ENCODE assay signal across 18 cellular contexts in genomic region chr18:54205951-54206350, GRCh38. TPM values are rescaled to one million over a fixed set of nuclear protein-coding genes. Genes with fewer than 3 reads are reported as not detected.
DNase-seq lines count a peak whose midpoint lies in the region; ATAC-seq lines count a peak whose summit lies in the region.
"Had no signal": no experiment of that assay in that cellular context is flagged by ENCODE, and none has a peak within 500 bp of the region (broad histone marks: within the 10 kb centered on the region; RNA-seq: fewer than 3 reads in every experiment).

No MANE protein-coding gene starts in this region.

- H3K4me3 Mint-ChIP-seq in activated T-cell treated with anti-CD3 and anti-CD28 coated beads, Interleukin-2, amount 50 U/mL, for 24 hours = no peak overlapping the region
- no peak overlapping the region for H3K4me3 Mint-ChIP-seq in activated T-cell treated with anti-CD3 and anti-CD28 coated beads, Interleukin-2, amount 50 U/mL, for 4 hours
- H3K4me3 Mint-ChIP-seq in stimulated activated memory B cell treated with anti-CD40 and anti-IgM and Interleukin-4, amounts not matched to agents 10 μg/mL and 1 μg/mL and 100 μg/mL, for 72 hours = no peak overlapping the region
- H3K4me3 Mint-ChIP-seq: neural crest cell had no signal

- H3K9me3 Mint-ChIP-seq in activated T-cell treated with anti-CD3 and anti-CD28 coated beads, Interleukin-2, amount 50 U/mL, for 24 hours = no peaks in the 10 kb centered on the region
- no peaks in the 10 kb centered on the region for H3K9me3 Mint-ChIP-seq in activated T-cell treated with anti-CD3 and anti-CD28 coated beads, Interleukin-2, amount 50 U/mL, for 4 hours
- no peaks in the 10 kb centered on the region for H3K9me3 Mint-ChIP-seq in stimulated activated memory B cell treated with anti-CD40 and anti-IgM and Interleukin-4, amounts not matched to agents 10 μg/mL and 1 μg/mL and 100 μg/mL, for 72 hours
- H3K9me3 Mint-ChIP-seq: activated naive CD4-positive, alpha-beta T cell treated with anti-CD3 and anti-CD28 coated beads, Interleukin-2, amount 50 U/mL, for 72 hours; immature natural killer cell; neural crest cell; T-cell had no signal

- intact Hi-C loops in posterior vena cava (cut with DNase I) = no loop called here

- DNase-seq in activated T-cell treated with anti-CD3 and anti-CD28 coated beads, Interleukin-2, amount 50 U/mL, for 24 hours = no peak
- DNase-seq in activated T-cell treated with anti-CD3 and anti-CD28 coated beads, Interleukin-2, amount 50 U/mL, for 4 hours = no peak
- DNase-seq in astrocyte of the hippocampus (ENCODE audit: low read depth, low spot score) (peak; percentile 8), iris pigment epithelial cell (ENCODE audit: low read depth) (peak; percentile 18), posterior vena cava (ENCODE audit: low spot score) (no peak), kidney glomerular epithelial cell (lab: John Stamatoyannopoulos, UW) (no peak), ACHN (no peak)
- DNase-seq: activated CD4-positive, alpha-beta T cell treated with anti-CD3 and anti-CD28 coated beads, Interleukin-2, amount 50 U/mL, for 4 hours; activated T-cell treated with anti-CD3 and anti-CD28 coated beads for 4 hours; dermis blood vessel endothelial cell; heart left ventricle; immature natural killer cell; NCI-H1436 treated with DMSO at 0.1 percent for 48 hours; stimulated activated CD4-positive, alpha-beta T cell treated with anti-CD3 and anti-CD28 coated beads, Interleukin-12 subunit alpha, Interleukin-12 subunit beta, amount 100 ng/mL, for 4 hours; T-cell had no signal

- no peaks in the 10 kb centered on the region for H3K27me3 Mint-ChIP-seq in activated T-cell treated with anti-CD3 and anti-CD28 coated beads, Interleukin-2, amount 50 U/mL, for 24 hours
- H3K27me3 Mint-ChIP-seq in activated T-cell treated with anti-CD3 and anti-CD28 coated beads, Interleukin-2, amount 50 U/mL, for 4 hours (ENCODE audit: low read depth) = no peaks in the 10 kb centered on the region
- no peaks in the 10 kb centered on the region for H3K27me3 Mint-ChIP-seq in stimulated activated memory B cell treated with anti-CD40 and anti-IgM and Interleukin-4, amounts not matched to agents 10 μg/mL and 1 μg/mL and 100 μg/mL, for 72 hours
- H3K27me3 Mint-ChIP-seq: T-cell had no signal

- peaks cover 51% of the 10 kb centered on the region for H3K4me1 Mint-ChIP-seq in activated T-cell treated with anti-CD3 and anti-CD28 coated beads, Interleukin-2, amount 50 U/mL, for 24 hours (ENCODE audit: low read depth)
- peaks cover 47% of the 10 kb centered on the region for H3K4me1 Mint-ChIP-seq in activated T-cell treated with anti-CD3 and anti-CD28 coated beads, Interleukin-2, amount 50 U/mL, for 4 hours (ENCODE audit: low read depth)
- H3K4me1 Mint-ChIP-seq in stimulated activated memory B cell treated with anti-CD40 and anti-IgM and Interleukin-4, amounts not matched to agents 10 μg/mL and 1 μg/mL and 100 μg/mL, for 72 hours = peaks cover 68% of the 10 kb centered on the region

- peak overlapping the region; percentile 50 for H3K27ac Mint-ChIP-seq in activated T-cell treated with anti-CD3 and anti-CD28 coated beads, Interleukin-2, amount 50 U/mL, for 24 hours
- H3K27ac Mint-ChIP-seq in stimulated activated memory B cell treated with anti-CD40 and anti-IgM and Interleukin-4, amounts not matched to agents 10 μg/mL and 1 μg/mL and 100 μg/mL, for 72 hours = peak overlapping the region; percentile 52
- H3K27ac Mint-ChIP-seq: activated naive CD4-positive, alpha-beta T cell treated with anti-CD3 and anti-CD28 coated beads, Interleukin-2, amount 50 U/mL, for 72 hours had no signal

- H3K36me3 Mint-ChIP-seq in activated T-cell treated with anti-CD3 and anti-CD28 coated beads, Interleukin-2, amount 50 U/mL, for 24 hours (ENCODE audit: low read depth) = peaks cover 46% of the 10 kb centered on the region
- peaks cover 19% of the 10 kb centered on the region for H3K36me3 Mint-ChIP-seq in activated T-cell treated with anti-CD3 and anti-CD28 coated beads, Interleukin-2, amount 50 U/mL, for 4 hours (ENCODE audit: insufficient read depth)
- peaks cover 40% of the 10 kb centered on the region for H3K36me3 Mint-ChIP-seq in stimulated activated memory B cell treated with anti-CD40 and anti-IgM and Interleukin-4, amounts not matched to agents 10 μg/mL and 1 μg/mL and 100 μg/mL, for 72 hours

- no peak for ATAC-seq in activated T-cell treated with anti-CD3 and anti-CD28 coated beads, Interleukin-2, amount 50 U/mL, for 4 hours
- ATAC-seq in stimulated activated memory B cell treated with anti-CD40 and anti-IgM and Interleukin-4, amounts not matched to agents 10 μg/mL and 1 μg/mL and 100 μg/mL, for 72 hours = no peak
- ATAC-seq: activated naive CD4-positive, alpha-beta T cell treated with anti-CD3 and anti-CD28 coated beads, Interleukin-2, amount 50 U/mL, for 72 hours; T-cell had no signal

- in situ Hi-C loops in ACHN (cut with HindIII; ENCODE audit: low pct_ligation_motif_present, low pct_unique_long_range_greater_than_20kb, low sequenced_read_pairs) = no loop called here

RNA-seq across cellular contexts. Expression of gene MBD2, which starts 18.5 kb away (rescaled TPM):
- 100 to 1,000 TPM; 119 to 172 (median 135) TPM for total RNA-seq in activated T-cell treated with anti-CD3 and anti-CD28 coated beads, Interleukin-2, amount 50 U/mL, for 4 hours
- total RNA-seq in posterior vena cava = 10 to 100 TPM; 70.8 to 84.0 TPM

Comparison
In these comparisons a context has a peak if more than half of its experiments do, and no peak if none do; other contexts are left out.
1. DNase-seq: peak in astrocyte of the hippocampus (single experiment) and iris pigment epithelial cell (single experiment); none in activated T-cell treated with anti-CD3 and anti-CD28 coated beads, Interleukin-2, amount 50 U/mL, for 24 hours (single experiment), activated T-cell treated with anti-CD3 and anti-CD28 coated beads, Interleukin-2, amount 50 U/mL, for 4 hours (single experiment), posterior vena cava (single experiment), kidney glomerular epithelial cell (single experiment) and ACHN (single experiment).